Comparison of ENCODE assay signal across 26 cellular contexts in genomic region chr1:245592083-245592460, GRCh38.
"Had no signal": no experiment of that assay in that cellular context is flagged by ENCODE, and none has a peak within 500 bp of the region (broad histone marks: within the 10 kb centered on the region; RNA-seq: fewer than 3 reads in every experiment).

No MANE protein-coding gene starts in this region.

- H3K9me3 ChIP-seq: esophagus muscularis mucosa, left lung, mucosa of descending colon, ovary, psoas muscle, sigmoid colon, thoracic aorta, vagina had no signal

- H3K4me1 Mint-ChIP-seq: naive B cell; stimulated activated memory B cell treated with anti-CD40 and anti-IgM and Interleukin-4, amounts not matched to agents 10 μg/mL and 1 μg/mL and 100 μg/mL, for 72 hours had no signal

- H3K4me3 ChIP-seq: coronary artery, esophagus muscularis mucosa, gastroesophageal sphincter, left lung, mucosa of descending colon, ovary, psoas muscle, sigmoid colon, thoracic aorta, tibial nerve, vagina had no signal

- H3K9me3 Mint-ChIP-seq: natural killer cell treated with Interleukin-12 subunit alpha and Interleukin-12 subunit beta and Interleukin-15 and Interleukin-18, amount 100 ng/mL, for 72 hours; stimulated activated naive CD8-positive, alpha-beta T cell treated with anti-CD3 and anti-CD28 coated beads, Interleukin-15, Interleukin-2, amounts not matched to agents 100 ng/mL and 50 ng/mL, for 24 hours had no signal

- H3K36me3 ChIP-seq: esophagus muscularis mucosa, gastroesophageal sphincter, left lung, ovary, sigmoid colon, thoracic aorta, tibial nerve, vagina had no signal

- H3K36me3 Mint-ChIP-seq: naive B cell; natural killer cell treated with Interleukin-12 subunit alpha and Interleukin-12 subunit beta and Interleukin-15 and Interleukin-18, amount 100 ng/mL, for 72 hours; stimulated activated memory B cell treated with anti-CD40 and anti-IgM and Interleukin-4, amounts not matched to agents 10 μg/mL and 1 μg/mL and 100 μg/mL, for 72 hours had no signal

- H3K4me1 ChIP-seq: esophagus muscularis mucosa, foreskin keratinocyte, gastroesophageal sphincter, left lung, psoas muscle, sigmoid colon, tibial nerve, vagina had no signal

- ATAC-seq: foreskin keratinocyte; gastroesophageal sphincter; left lung; mucosa of descending colon; psoas muscle; right cardiac atrium; stimulated activated memory B cell treated with anti-CD40 and anti-IgM and Interleukin-4, amounts not matched to agents 10 μg/mL and 1 μg/mL and 100 μg/mL, for 72 hours had no signal

- H3K4me3 Mint-ChIP-seq: mesothelial cell of epicardium; naive B cell; natural killer cell treated with Interleukin-12 subunit alpha and Interleukin-12 subunit beta and Interleukin-15 and Interleukin-18, amount 100 ng/mL, for 72 hours; stimulated activated memory B cell treated with anti-CD40 and anti-IgM and Interleukin-4, amounts not matched to agents 10 μg/mL and 1 μg/mL and 100 μg/mL, for 72 hours; stimulated activated naive CD8-positive, alpha-beta T cell treated with anti-CD3 and anti-CD28 coated beads, Interleukin-15, Interleukin-2, amounts not matched to agents 100 ng/mL and 50 ng/mL, for 24 hours had no signal

- FAIRE-seq: endothelial cell of umbilical vein, keratinocyte had no signal

- H3K27me3 ChIP-seq: esophagus muscularis mucosa, foreskin keratinocyte, gastroesophageal sphincter, left lung, ovary, tibial nerve, vagina had no signal

- H3K27me3 Mint-ChIP-seq: stimulated activated memory B cell treated with anti-CD40 and anti-IgM and Interleukin-4, amounts not matched to agents 10 μg/mL and 1 μg/mL and 100 μg/mL, for 72 hours had no signal

- DNase-seq: dermis blood vessel endothelial cell; effector memory CD4-positive, alpha-beta T cell; foreskin keratinocyte; left lung; mesenchymal stem cell; mucosa of descending colon; naive B cell; occipital lobe; ovary; posterior cingulate gyrus; psoas muscle; right cardiac atrium; sigmoid colon; stimulated activated CD4-positive, alpha-beta T cell treated with anti-CD3 and anti-CD28 coated beads, Interleukin-4, amount 100 ng/mL, for 4 hours had no signal

- H3K27ac Mint-ChIP-seq: mesothelial cell of epicardium; naive B cell; natural killer cell treated with Interleukin-12 subunit alpha and Interleukin-12 subunit beta and Interleukin-15 and Interleukin-18, amount 100 ng/mL, for 72 hours; stimulated activated memory B cell treated with anti-CD40 and anti-IgM and Interleukin-4, amounts not matched to agents 10 μg/mL and 1 μg/mL and 100 μg/mL, for 72 hours; stimulated activated naive CD8-positive, alpha-beta T cell treated with anti-CD3 and anti-CD28 coated beads, Interleukin-15, Interleukin-2, amounts not matched to agents 100 ng/mL and 50 ng/mL, for 24 hours had no signal

- H3K27ac ChIP-seq: coronary artery, esophagus muscularis mucosa, foreskin keratinocyte, gastroesophageal sphincter, left lung, ovary, psoas muscle, sigmoid colon, thoracic aorta, tibial nerve, vagina had no signal
